Comparison of ENCODE assay signal across 8 cellular contexts in the genomic region with DNA sequence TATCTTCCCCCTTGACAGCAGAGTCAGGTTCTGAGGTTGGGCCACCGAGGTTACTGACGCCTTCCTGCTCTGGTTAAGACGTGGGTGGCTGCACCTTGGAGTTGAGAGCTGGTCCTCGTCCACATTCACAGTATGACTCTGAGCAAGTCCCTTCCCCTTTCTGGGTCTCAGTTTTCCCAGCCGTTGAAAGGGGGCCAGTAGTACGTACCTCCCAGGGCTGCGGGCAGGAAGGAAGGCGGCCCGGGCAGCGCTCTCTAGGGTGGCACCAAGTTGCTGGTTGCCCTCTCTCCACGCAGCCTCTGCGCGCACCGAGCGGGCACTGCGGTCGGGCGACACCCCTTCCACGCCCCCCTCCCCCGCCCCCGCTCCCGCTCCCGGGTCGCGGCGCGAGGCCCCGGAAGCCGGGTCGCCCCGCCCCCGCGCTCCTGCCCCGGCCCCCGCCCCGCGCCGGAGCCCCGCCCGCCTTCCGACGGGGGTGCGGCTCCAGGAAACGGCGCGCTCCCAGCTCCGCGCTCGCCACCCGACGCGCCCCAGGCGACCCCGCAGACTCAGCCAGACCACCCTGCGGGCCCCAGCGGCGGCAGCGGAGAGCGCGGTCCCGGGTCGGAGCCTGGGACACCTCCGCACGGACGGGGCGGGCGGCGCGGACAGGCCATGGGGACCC. TPM values are rescaled to one million over a fixed set of nuclear protein-coding genes. Genes with fewer than 3 reads are reported as not detected.
DNase-seq lines count a peak whose midpoint lies in the region; ATAC-seq and TF ChIP-seq lines count a peak whose summit lies in the region.

A gene (plus strand): TSS at position 486 of the 664 bp plus-strand sequence. CDS start 250 bp downstream, outside the sequence.

- POLR2A ChIA-PET in CD8-positive, alpha-beta memory T cell (lab: Charles Lee), result interaction anchor here (0.6 to 3.4 kb wide), 13 partner anchors 10 to 273 kb away, joined by 3 to 32 read pairs (median 4); a partner anchor contains a TSS
- POLR2A ChIA-PET in RWPE1 (lab: Yijun Ruan, JAX; ENCODE audit: low non-redundant PET), result interaction anchor here (0.6 kb wide), 1 partner anchor 39 kb away, joined by 3 read pairs; a partner anchor contains a TSS

- TF ChIP-seq CTCF in HFFc6 (IDR thresholded peaks at IDR 0.05) (no peak), RWPE1 (conservative IDR thresholded peaks at IDR 0.05; ENCODE audit: low read depth) (no peak), foreskin keratinocyte (conservative IDR thresholded peaks at IDR 0.05) (no peak), ovary (IDR thresholded peaks at IDR 0.05) (no peak), upper lobe of left lung (IDR thresholded peaks at IDR 0.05) (no peak)

- peak; percentile 4 for ATAC-seq in foreskin keratinocyte
- peak; percentile 9 to 63 for ATAC-seq in upper lobe of left lung (ENCODE audit: low FRiP score in 2 of 2)
- ATAC-seq in HG02678 (IDR thresholded peaks at IDR 0.05; ENCODE audit: unreplicated experiment), result no peak

- peaks cover 0 to 41% (median 6%) of the 10 kb centered on the region in 3 donors for H3K36me3 Mint-ChIP-seq in CD8-positive, alpha-beta memory T cell
- peaks cover 10% of the 10 kb centered on the region for H3K36me3 Mint-ChIP-seq in HFFc6 (ENCODE audit: low read depth)

- H3K27ac Mint-ChIP-seq in CD8-positive, alpha-beta memory T cell, result peak within 1 kb of the TSS; percentile 95 to 100 (median 98)
- peak within 1 kb of the TSS; percentile 81 for H3K27ac Mint-ChIP-seq in HFFc6

- no peaks in the 10 kb centered on the region for H3K27me3 ChIP-seq in CD8-positive, alpha-beta memory T cell (ENCODE audit: insufficient read depth, low read length, poor library complexity, severe bottlenecking)
- H3K27me3 ChIP-seq in foreskin keratinocyte (no peaks in the 10 kb centered on the region), ovary (no peaks in the 10 kb centered on the region), upper lobe of left lung (no peaks in the 10 kb centered on the region)

- peaks cover 11% of the 10 kb centered on the region for H3K36me3 ChIP-seq in CD8-positive, alpha-beta memory T cell (ENCODE audit: insufficient read depth, low read length)
- H3K36me3 ChIP-seq in ovary (no peaks in the 10 kb centered on the region), upper lobe of left lung (peaks cover 0 to 30% (median 16%) of the 10 kb centered on the region in 4 donors)

- TF ChIP-seq EP300 in ovary (IDR thresholded peaks at IDR 0.05) (no peak), upper lobe of left lung (IDR thresholded peaks at IDR 0.05) (no peak)

- H3K9me3 ChIP-seq in CD8-positive, alpha-beta memory T cell (ENCODE audit: low read length), result no peaks in the 10 kb centered on the region
- H3K9me3 ChIP-seq in ovary (no peaks in the 10 kb centered on the region), upper lobe of left lung (no peaks in the 10 kb centered on the region)

- peaks cover 0 to 2% (median 0%) of the 10 kb centered on the region in 5 donors for H3K9me3 Mint-ChIP-seq in CD8-positive, alpha-beta memory T cell
- H3K9me3 Mint-ChIP-seq in HFFc6, result no peaks in the 10 kb centered on the region

- H3K4me1 ChIP-seq in CD8-positive, alpha-beta memory T cell (ENCODE audit: insufficient read depth, low read length), result peaks cover 60% of the 10 kb centered on the region
- H3K4me1 ChIP-seq in foreskin keratinocyte, result peaks cover 10% of the 10 kb centered on the region
- peaks cover 17% of the 10 kb centered on the region for H3K4me1 ChIP-seq in ovary (ENCODE audit: insufficient read depth)
- peaks cover 56 to 72% (median 70%) of the 10 kb centered on the region in 4 donors for H3K4me1 ChIP-seq in upper lobe of left lung

- DNase-seq in CD8-positive, alpha-beta memory T cell, result peak; percentile 78 to 87 (median 81)
- DNase-seq in HFFc6, result no peak
- peak; percentile 74 for DNase-seq in RWPE1 (ENCODE audit: low spot score)
- peak; percentile 65 for DNase-seq in activated T-helper 9 cell treated with anti-CD3 and anti-CD28 coated beads, Interleukin-2, amount 50 U/mL, for 16 hours (ENCODE audit: low read depth)
- peak in 1 of 2 donors; percentile 44 for DNase-seq in foreskin keratinocyte
- DNase-seq in ovary, result peak; percentile 61 to 78 (median 72)
- DNase-seq in upper lobe of left lung, result peak; percentile 75 to 96

- intact Hi-C loops in ovary (cut with DNase I), result loop anchor here in 1 of 4 donors (5.0 kb wide), 1 partner anchor 37 kb away; a partner anchor contains a TSS

- CTCF ChIA-PET in CD8-positive, alpha-beta memory T cell (lab: Charles Lee), result interaction anchor here (0.7 to 6.5 kb wide), 11 partner anchors 8 to 136 kb away, joined by 3 to 66 read pairs (median 4); a partner anchor contains a TSS
- CTCF ChIA-PET in RWPE1 (lab: Yijun Ruan, JAX), result interaction anchor here (0.9 to 2.7 kb wide), 2 partner anchors 12 to 18 kb away, joined by 5 to 6 read pairs; no protein-coding TSS in a partner anchor

- H3K27me3 Mint-ChIP-seq in CD8-positive, alpha-beta memory T cell, result peaks cover 0 to 1% of the 10 kb centered on the region in 2 donors
- peaks cover 13% of the 10 kb centered on the region for H3K27me3 Mint-ChIP-seq in HFFc6 (ENCODE audit: insufficient read depth)

- peak within 1 kb of the TSS; percentile 89 for H3K27ac ChIP-seq in CD8-positive, alpha-beta memory T cell (ENCODE audit: low read depth, low read length)
- H3K27ac ChIP-seq in RWPE1 (peak within 1 kb of the TSS; percentile 98), foreskin keratinocyte (peak within 1 kb of the TSS; percentile 65), ovary (peak within 1 kb of the TSS; percentile 83 to 85), upper lobe of left lung (peak within 1 kb of the TSS; percentile 93 to 98 (median 94))

- H3K4me3 Mint-ChIP-seq in CD8-positive, alpha-beta memory T cell, result peak within 1 kb of the TSS; percentile 91 to 99 (median 96)
- peak within 1 kb of the TSS; percentile 89 for H3K4me3 Mint-ChIP-seq in HFFc6

- H3K4me3 ChIP-seq in CD8-positive, alpha-beta memory T cell (ENCODE audit: low read length), result peak within 1 kb of the TSS; percentile 89
- H3K4me3 ChIP-seq in ovary, result peak within 1 kb of the TSS; percentile 69
- peak within 1 kb of the TSS; percentile 49 to 93 (median 86) for H3K4me3 ChIP-seq in upper lobe of left lung

- no peak for TF ChIP-seq POLR2A in ovary (IDR thresholded peaks at IDR 0.05)
- peak in 2 of 4 donors; percentile 23 to 54 for TF ChIP-seq POLR2A in upper lobe of left lung (IDR thresholded peaks at IDR 0.05)

- WGBS in ovary, 3 donors, result 1 to 6% (median 2%) methylated on average over 23 to 69 of the region's 69 CpGs
- WGBS in upper lobe of left lung, 2 donors, result 0 to 5% methylated on average over 1 to 13 of the region's 69 CpGs

- H3K4me1 Mint-ChIP-seq in CD8-positive, alpha-beta memory T cell, result peaks cover 54 to 72% (median 54%) of the 10 kb centered on the region in 3 donors
- H3K4me1 Mint-ChIP-seq in HFFc6 (ENCODE audit: low read depth), result peaks cover 65% of the 10 kb centered on the region

RNA-seq across cellular contexts. Expression of the gene that starts here (rescaled TPM):
- 100 to 1,000 TPM in 1 of 2 experiments, 10 to 100 TPM in 1; 97.3 to 100 TPM for total RNA-seq in CD8-positive, alpha-beta memory T cell
- 25.1 TPM for polyA plus RNA-seq in CD8-positive, alpha-beta memory T cell
- total RNA-seq in HFFc6 (2021; fragmentation: NEBNext Ultra II Directional; extraction: Animal tissue kit (Norgen Biotek cat#: 25700)), result 10 to 100 TPM; 47.5 to 69.3 (median 61.3) TPM
- total RNA-seq in foreskin keratinocyte (26.3 and 26.6 TPM in 2 replicates), ovary (10 to 100 TPM; 21.7 to 63.0 (median 40.3) TPM), upper lobe of left lung (100 to 1,000 TPM in 4 of 6 donors, 10 to 100 TPM in 2; 70.4 to 220 (median 133) TPM)
- polyA plus RNA-seq in foreskin keratinocyte (14.7 and 16.8 TPM in 2 replicates), ovary (10 to 100 TPM; 24.5 to 42.4 TPM)
